Comparison of ENCODE assay signal across 1 cellular context in the genomic region with DNA sequence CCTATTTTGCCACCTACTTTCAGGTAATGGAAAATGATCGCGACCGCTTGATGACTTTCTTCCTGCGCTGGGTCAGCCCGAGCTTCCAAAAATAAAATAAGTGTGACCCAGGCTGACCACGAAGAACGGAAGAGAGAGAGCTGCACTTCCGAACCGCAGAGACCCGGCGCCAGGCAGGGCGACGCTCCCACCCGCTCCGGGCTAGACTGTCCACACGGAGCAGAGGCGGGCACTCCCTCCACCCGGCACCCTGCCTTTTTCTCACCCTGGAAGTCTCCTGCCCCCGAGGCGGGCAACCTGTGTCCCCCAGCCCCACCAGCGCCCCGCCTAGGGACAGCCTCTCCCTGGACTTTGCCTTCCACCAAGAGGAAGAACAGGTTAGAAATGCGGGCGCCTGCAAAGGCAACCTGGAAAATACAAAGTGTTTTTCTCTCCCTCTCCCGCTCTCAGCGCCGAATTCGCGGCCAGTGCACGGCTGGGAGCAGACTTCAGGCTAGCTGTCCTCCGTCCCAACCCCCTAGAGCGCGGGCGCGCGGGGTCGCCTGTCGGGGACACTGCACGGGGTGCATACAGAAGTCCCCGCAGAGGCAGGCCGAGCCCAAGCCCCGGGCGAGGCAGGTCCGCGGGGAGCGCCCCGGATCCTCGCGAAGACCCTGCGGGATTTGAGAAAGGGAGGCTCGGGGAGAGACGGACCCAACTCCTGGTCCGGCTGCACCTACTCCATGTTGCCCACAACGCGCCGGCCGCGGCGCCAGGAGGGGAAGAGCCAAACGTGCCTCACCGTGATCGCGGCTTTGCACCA.
TF ChIP-seq lines count a peak whose summit lies in the region.

No MANE protein-coding gene starts in this region.

TF ChIP-seq in GM12878, 131 proteins besides CTCF, POLR2A, EP300 and RAD21 (continued from another document and continues in another):
- TF ChIP-seq SREBF1 (IDR thresholded peaks at IDR 0.05; ENCODE audit: low read length) (no peak), BRCA1 (IDR thresholded peaks at IDR 0.05; ENCODE audit: low read depth, low read length) (no peak), NFXL1 (IDR thresholded peaks at IDR 0.05; ENCODE audit: borderline replicate concordance) (no peak), SIX5 (IDR thresholded peaks at IDR 0.05; ENCODE audit: low read depth, low read length, severe bottlenecking) (no peak), SMC3 (IDR thresholded peaks at IDR 0.05; ENCODE audit: borderline replicate concordance, low read length) (no peak), YBX1 (IDR thresholded peaks at IDR 0.05) (no peak), CEBPB (IDR thresholded peaks at IDR 0.05; ENCODE audit: borderline replicate concordance in 1 of 2, low read depth in 2 of 2, low read length in 2 of 2) (no peak), RAD51 (IDR thresholded peaks at IDR 0.05) (no peak), BACH1 (IDR thresholded peaks at IDR 0.05; ENCODE audit: borderline replicate concordance) (peak; percentile 6; the same call in 1 of the 2 replicates), HDAC2 (IDR thresholded peaks at IDR 0.05) (no peak), SUZ12 (IDR thresholded peaks at IDR 0.05; ENCODE audit: unreplicated experiment) (no peak), FOXK2 (IDR thresholded peaks at IDR 0.05) (no peak), IKZF1 (conservative IDR thresholded peaks at IDR 0.05) (peak; percentile 94), KLF5 (IDR thresholded peaks at IDR 0.05; ENCODE audit: partially characterized antibody) (no peak), CHD1 (IDR thresholded peaks at IDR 0.05; ENCODE audit: low read depth, low read length) (0 out of 2 replicates have a peak, but pooled peaks have one; percentile 20), MTA2 (IDR thresholded peaks at IDR 0.05; ENCODE audit: low read depth) (peak; percentile 45; the same call in 1 of the 2 replicates), NR2C1 (IDR thresholded peaks at IDR 0.05) (no peak), HDGF (IDR thresholded peaks at IDR 0.05) (no peak), CREB1 (IDR thresholded peaks at IDR 0.05; ENCODE audit: low read depth) (no peak), ATF7 (IDR thresholded peaks at IDR 0.05; ENCODE audit: low read depth) (peak; percentile 75), FOS (IDR thresholded peaks at IDR 0.05; ENCODE audit: borderline replicate concordance, extremely low read depth, insufficient read length) (no peak), TARDBP (IDR thresholded peaks at IDR 0.05; ENCODE audit: borderline replicate concordance) (no peak), IKZF2 (IDR thresholded peaks at IDR 0.05) (peak; percentile 62 to 67), CHD2 (IDR thresholded peaks at IDR 0.05; ENCODE audit: borderline replicate concordance, low read depth, low read length) (0 out of 2 replicates have a peak, but pooled peaks have one; percentile 23), NRF1 (conservative IDR thresholded peaks at IDR 0.05; ENCODE audit: low read depth, low read length) (no peak), CBFB (IDR thresholded peaks at IDR 0.05; ENCODE audit: low read depth) (no peak)
- TF ChIP-seq, protein P1, sequence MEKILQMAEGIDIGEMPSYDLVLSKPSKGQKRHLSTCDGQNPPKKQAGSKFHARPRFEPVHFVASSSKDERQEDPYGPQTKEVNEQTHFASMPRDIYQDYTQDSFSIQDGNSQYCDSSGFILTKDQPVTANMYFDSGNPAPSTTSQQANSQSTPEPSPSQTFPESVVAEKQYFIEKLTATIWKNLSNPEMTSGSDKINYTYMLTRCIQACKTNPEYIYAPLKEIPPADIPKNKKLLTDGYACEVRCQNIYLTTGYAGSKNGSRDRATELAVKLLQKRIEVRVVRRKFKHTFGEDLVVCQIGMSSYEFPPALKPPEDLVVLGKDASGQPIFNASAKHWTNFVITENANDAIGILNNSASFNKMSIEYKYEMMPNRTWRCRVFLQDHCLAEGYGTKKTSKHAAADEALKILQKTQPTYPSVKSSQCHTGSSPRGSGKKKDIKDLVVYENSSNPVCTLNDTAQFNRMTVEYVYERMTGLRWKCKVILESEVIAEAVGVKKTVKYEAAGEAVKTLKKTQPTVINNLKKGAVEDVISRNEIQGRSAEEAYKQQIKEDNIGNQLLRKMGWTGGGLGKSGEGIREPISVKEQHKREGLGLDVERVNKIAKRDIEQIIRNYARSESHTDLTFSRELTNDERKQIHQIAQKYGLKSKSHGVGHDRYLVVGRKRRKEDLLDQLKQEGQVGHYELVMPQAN (conservative IDR thresholded peaks at IDR 0.05), result 0 out of 2 replicates have a peak, but pooled peaks have one; percentile 15
- TF ChIP-seq, protein P2, sequence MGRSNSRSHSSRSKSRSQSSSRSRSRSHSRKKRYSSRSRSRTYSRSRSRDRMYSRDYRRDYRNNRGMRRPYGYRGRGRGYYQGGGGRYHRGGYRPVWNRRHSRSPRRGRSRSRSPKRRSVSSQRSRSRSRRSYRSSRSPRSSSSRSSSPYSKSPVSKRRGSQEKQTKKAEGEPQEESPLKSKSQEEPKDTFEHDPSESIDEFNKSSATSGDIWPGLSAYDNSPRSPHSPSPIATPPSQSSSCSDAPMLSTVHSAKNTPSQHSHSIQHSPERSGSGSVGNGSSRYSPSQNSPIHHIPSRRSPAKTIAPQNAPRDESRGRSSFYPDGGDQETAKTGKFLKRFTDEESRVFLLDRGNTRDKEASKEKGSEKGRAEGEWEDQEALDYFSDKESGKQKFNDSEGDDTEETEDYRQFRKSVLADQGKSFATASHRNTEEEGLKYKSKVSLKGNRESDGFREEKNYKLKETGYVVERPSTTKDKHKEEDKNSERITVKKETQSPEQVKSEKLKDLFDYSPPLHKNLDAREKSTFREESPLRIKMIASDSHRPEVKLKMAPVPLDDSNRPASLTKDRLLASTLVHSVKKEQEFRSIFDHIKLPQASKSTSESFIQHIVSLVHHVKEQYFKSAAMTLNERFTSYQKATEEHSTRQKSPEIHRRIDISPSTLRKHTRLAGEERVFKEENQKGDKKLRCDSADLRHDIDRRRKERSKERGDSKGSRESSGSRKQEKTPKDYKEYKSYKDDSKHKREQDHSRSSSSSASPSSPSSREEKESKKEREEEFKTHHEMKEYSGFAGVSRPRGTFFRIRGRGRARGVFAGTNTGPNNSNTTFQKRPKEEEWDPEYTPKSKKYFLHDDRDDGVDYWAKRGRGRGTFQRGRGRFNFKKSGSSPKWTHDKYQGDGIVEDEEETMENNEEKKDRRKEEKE (IDR thresholded peaks at IDR 0.05), result no peak
- TF ChIP-seq, protein P3, sequence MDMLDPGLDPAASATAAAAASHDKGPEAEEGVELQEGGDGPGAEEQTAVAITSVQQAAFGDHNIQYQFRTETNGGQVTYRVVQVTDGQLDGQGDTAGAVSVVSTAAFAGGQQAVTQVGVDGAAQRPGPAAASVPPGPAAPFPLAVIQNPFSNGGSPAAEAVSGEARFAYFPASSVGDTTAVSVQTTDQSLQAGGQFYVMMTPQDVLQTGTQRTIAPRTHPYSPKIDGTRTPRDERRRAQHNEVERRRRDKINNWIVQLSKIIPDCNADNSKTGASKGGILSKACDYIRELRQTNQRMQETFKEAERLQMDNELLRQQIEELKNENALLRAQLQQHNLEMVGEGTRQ (IDR thresholded peaks at IDR 0.05; ENCODE audit: borderline replicate concordance, low read depth, low read length), result no peak
- TF ChIP-seq, protein P4, sequence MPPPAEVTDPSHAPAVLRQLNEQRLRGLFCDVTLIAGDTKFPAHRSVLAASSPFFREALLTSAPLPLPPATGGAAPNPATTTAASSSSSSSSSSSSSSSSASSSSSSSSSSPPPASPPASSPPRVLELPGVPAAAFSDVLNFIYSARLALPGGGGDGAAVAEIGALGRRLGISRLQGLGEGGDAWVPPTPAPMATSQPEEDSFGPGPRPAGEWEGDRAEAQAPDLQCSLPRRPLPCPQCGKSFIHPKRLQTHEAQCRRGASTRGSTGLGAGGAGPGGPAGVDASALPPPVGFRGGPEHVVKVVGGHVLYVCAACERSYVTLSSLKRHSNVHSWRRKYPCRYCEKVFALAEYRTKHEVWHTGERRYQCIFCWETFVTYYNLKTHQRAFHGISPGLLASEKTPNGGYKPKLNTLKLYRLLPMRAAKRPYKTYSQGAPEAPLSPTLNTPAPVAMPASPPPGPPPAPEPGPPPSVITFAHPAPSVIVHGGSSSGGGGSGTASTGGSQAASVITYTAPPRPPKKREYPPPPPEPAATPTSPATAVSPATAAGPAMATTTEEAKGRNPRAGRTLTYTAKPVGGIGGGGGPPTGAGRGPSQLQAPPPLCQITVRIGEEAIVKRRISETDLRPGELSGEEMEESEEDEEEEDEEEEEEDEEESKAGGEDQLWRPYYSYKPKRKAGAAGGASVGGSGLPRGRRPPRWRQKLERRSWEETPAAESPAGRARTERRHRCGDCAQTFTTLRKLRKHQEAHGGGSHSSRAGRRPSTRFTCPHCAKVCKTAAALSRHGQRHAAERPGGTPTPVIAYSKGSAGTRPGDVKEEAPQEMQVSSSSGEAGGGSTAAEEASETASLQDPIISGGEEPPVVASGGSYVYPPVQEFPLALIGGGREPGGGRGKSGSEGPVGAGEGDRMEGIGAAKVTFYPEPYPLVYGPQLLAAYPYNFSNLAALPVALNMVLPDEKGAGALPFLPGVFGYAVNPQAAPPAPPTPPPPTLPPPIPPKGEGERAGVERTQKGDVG (CRISPR knock-in tag; IDR thresholded peaks at IDR 0.05), result no peak
- TF ChIP-seq, protein P5, sequence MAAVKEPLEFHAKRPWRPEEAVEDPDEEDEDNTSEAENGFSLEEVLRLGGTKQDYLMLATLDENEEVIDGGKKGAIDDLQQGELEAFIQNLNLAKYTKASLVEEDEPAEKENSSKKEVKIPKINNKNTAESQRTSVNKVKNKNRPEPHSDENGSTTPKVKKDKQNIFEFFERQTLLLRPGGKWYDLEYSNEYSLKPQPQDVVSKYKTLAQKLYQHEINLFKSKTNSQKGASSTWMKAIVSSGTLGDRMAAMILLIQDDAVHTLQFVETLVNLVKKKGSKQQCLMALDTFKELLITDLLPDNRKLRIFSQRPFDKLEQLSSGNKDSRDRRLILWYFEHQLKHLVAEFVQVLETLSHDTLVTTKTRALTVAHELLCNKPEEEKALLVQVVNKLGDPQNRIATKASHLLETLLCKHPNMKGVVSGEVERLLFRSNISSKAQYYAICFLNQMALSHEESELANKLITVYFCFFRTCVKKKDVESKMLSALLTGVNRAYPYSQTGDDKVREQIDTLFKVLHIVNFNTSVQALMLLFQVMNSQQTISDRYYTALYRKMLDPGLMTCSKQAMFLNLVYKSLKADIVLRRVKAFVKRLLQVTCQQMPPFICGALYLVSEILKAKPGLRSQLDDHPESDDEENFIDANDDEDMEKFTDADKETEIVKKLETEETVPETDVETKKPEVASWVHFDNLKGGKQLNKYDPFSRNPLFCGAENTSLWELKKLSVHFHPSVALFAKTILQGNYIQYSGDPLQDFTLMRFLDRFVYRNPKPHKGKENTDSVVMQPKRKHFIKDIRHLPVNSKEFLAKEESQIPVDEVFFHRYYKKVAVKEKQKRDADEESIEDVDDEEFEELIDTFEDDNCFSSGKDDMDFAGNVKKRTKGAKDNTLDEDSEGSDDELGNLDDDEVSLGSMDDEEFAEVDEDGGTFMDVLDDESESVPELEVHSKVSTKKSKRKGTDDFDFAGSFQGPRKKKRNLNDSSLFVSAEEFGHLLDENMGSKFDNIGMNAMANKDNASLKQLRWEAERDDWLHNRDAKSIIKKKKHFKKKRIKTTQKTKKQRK (IDR thresholded peaks at IDR 0.05; ENCODE audit: low read depth, low read length), result no peak
- TF ChIP-seq, protein P6, sequence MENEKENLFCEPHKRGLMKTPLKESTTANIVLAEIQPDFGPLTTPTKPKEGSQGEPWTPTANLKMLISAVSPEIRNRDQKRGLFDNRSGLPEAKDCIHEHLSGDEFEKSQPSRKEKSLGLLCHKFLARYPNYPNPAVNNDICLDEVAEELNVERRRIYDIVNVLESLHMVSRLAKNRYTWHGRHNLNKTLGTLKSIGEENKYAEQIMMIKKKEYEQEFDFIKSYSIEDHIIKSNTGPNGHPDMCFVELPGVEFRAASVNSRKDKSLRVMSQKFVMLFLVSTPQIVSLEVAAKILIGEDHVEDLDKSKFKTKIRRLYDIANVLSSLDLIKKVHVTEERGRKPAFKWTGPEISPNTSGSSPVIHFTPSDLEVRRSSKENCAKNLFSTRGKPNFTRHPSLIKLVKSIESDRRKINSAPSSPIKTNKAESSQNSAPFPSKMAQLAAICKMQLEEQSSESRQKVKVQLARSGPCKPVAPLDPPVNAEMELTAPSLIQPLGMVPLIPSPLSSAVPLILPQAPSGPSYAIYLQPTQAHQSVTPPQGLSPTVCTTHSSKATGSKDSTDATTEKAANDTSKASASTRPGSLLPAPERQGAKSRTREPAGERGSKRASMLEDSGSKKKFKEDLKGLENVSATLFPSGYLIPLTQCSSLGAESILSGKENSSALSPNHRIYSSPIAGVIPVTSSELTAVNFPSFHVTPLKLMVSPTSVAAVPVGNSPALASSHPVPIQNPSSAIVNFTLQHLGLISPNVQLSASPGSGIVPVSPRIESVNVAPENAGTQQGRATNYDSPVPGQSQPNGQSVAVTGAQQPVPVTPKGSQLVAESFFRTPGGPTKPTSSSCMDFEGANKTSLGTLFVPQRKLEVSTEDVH (IDR thresholded peaks at IDR 0.05; ENCODE audit: low read depth, partially characterized antibody), result no peak
- TF ChIP-seq, protein P7, sequence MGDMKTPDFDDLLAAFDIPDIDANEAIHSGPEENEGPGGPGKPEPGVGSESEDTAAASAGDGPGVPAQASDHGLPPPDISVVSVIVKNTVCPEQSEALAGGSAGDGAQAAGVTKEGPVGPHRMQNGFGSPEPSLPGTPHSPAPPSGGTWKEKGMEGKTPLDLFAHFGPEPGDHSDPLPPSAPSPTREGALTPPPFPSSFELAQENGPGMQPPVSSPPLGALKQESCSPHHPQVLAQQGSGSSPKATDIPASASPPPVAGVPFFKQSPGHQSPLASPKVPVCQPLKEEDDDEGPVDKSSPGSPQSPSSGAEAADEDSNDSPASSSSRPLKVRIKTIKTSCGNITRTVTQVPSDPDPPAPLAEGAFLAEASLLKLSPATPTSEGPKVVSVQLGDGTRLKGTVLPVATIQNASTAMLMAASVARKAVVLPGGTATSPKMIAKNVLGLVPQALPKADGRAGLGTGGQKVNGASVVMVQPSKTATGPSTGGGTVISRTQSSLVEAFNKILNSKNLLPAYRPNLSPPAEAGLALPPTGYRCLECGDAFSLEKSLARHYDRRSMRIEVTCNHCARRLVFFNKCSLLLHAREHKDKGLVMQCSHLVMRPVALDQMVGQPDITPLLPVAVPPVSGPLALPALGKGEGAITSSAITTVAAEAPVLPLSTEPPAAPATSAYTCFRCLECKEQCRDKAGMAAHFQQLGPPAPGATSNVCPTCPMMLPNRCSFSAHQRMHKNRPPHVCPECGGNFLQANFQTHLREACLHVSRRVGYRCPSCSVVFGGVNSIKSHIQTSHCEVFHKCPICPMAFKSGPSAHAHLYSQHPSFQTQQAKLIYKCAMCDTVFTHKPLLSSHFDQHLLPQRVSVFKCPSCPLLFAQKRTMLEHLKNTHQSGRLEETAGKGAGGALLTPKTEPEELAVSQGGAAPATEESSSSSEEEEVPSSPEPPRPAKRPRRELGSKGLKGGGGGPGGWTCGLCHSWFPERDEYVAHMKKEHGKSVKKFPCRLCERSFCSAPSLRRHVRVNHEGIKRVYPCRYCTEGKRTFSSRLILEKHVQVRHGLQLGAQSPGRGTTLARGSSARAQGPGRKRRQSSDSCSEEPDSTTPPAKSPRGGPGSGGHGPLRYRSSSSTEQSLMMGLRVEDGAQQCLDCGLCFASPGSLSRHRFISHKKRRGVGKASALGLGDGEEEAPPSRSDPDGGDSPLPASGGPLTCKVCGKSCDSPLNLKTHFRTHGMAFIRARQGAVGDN (IDR thresholded peaks at IDR 0.05), result peak; percentile 13; the same call in 1 of the 2 replicates
- TF ChIP-seq, protein P8, sequence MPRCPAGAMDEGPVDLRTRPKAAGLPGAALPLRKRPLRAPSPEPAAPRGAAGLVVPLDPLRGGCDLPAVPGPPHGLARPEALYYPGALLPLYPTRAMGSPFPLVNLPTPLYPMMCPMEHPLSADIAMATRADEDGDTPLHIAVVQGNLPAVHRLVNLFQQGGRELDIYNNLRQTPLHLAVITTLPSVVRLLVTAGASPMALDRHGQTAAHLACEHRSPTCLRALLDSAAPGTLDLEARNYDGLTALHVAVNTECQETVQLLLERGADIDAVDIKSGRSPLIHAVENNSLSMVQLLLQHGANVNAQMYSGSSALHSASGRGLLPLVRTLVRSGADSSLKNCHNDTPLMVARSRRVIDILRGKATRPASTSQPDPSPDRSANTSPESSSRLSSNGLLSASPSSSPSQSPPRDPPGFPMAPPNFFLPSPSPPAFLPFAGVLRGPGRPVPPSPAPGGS (IDR thresholded peaks at IDR 0.05; ENCODE audit: borderline replicate concordance, insufficient read depth, low read depth, low read length, poor library complexity, severe bottlenecking), result no peak
